In genomic region chr17:47821031-47821423, GRCh38 we compare ENCODE assay signal across 8 cellular contexts. TPM values are rescaled to one million over a fixed set of nuclear protein-coding genes. Genes with fewer than 3 reads are reported as not detected.
A peak's percentile ranks its signal among the peaks of the same experiment; 100 is the strongest.
DNase-seq lines count a peak whose midpoint lies in the region; ATAC-seq and TF ChIP-seq lines count a peak whose summit lies in the region.

No MANE protein-coding gene starts in this region.

- peaks cover 22% of the 10 kb centered on the region for H3K36me3 ChIP-seq in BJ (ENCODE audit: control insufficient read depth, insufficient read depth, low read length)
- H3K36me3 ChIP-seq in naive thymus-derived CD4-positive, alpha-beta T cell (ENCODE audit: control insufficient read depth in 2 of 3, insufficient read depth in 3 of 3, low read length in 3 of 3), result peaks cover 14 to 63% (median 27%) of the 10 kb centered on the region in 3 experiments

- peak overlapping the region; percentile 4 for H3K27ac ChIP-seq in cingulate gyrus (ENCODE audit: low read depth, low read length)
- peak overlapping the region; percentile 80 for H3K27ac ChIP-seq in naive thymus-derived CD4-positive, alpha-beta T cell (ENCODE audit: low read depth, low read length)

- no peaks in the 10 kb centered on the region for H3K9me3 Mint-ChIP-seq in naive thymus-derived CD4-positive, alpha-beta T cell

- TF ChIP-seq CTCF in BJ (IDR thresholded peaks at IDR 0.05; ENCODE audit: insufficient read depth, low read depth, low read length), result no peak

- H3K27me3 ChIP-seq in BJ (ENCODE audit: control insufficient read depth, insufficient read depth, low read length), result no peaks in the 10 kb centered on the region
- no peaks in the 10 kb centered on the region for H3K27me3 ChIP-seq in naive thymus-derived CD4-positive, alpha-beta T cell (ENCODE audit: control insufficient read depth in 2 of 2, insufficient read depth in 2 of 2, low read length in 2 of 2)

- H3K4me3 Mint-ChIP-seq in naive thymus-derived CD4-positive, alpha-beta T cell, result peak overlapping the region; percentile 96 to 99 (median 97)

- H3K4me1 Mint-ChIP-seq in naive thymus-derived CD4-positive, alpha-beta T cell, result peaks cover 7 to 30% (median 24%) of the 10 kb centered on the region in 7 donors

- intact Hi-C loops in naive thymus-derived CD4-positive, alpha-beta T cell (cut with micrococcal nuclease), result loop anchor here (1.0 to 5.0 kb wide), 5 partner anchors 10 to 754 kb away; partner anchors contain the start of genes LRRC46 (in 2 of the 2), MRPL10 (in 2 of the 2), PNPO (in 1 of the 2) and SP2 (in 1 of the 2)

- peak overlapping the region; percentile 86 to 96 (median 91) for H3K27ac Mint-ChIP-seq in naive thymus-derived CD4-positive, alpha-beta T cell

- no peak for DNase-seq in BJ (ENCODE audit: low read depth)
- no peak for DNase-seq in Jurkat, Clone E6-1 (ENCODE audit: low read depth, low spot score)
- DNase-seq in naive thymus-derived CD4-positive, alpha-beta T cell, result no peak
- no peak for DNase-seq in NOMO-1 (lab: John Stamatoyannopoulos, UW; ENCODE audit: unreplicated experiment in 2 of 2)
- no peak for DNase-seq in SIG-M5 (lab: John Stamatoyannopoulos, UW)
- no peak for DNase-seq in stimulated activated CD8-positive, alpha-beta memory T cell treated with anti-CD3 and anti-CD28 coated beads, Interleukin-4, amount 100 ng/mL, for 48 hours

- ATAC-seq in naive thymus-derived CD4-positive, alpha-beta T cell, result no peak
- no peak for ATAC-seq in GM21737 (IDR thresholded peaks at IDR 0.05; ENCODE audit: unreplicated experiment)

- no peaks in the 10 kb centered on the region for H3K27me3 Mint-ChIP-seq in naive thymus-derived CD4-positive, alpha-beta T cell

- POLR2A ChIA-PET in BJ (lab: Charles Lee), result no interaction called here
- POLR2A ChIA-PET in naive thymus-derived CD4-positive, alpha-beta T cell (lab: Charles Lee), result interaction anchor here (0.6 to 2.4 kb wide), 5 partner anchors 10 to 120 kb away, joined by 3 to 22 read pairs (median 9); partner anchors contain the start of genes LRRC46, MRPL10, PNPO and SP2

- H3K9me3 ChIP-seq in naive thymus-derived CD4-positive, alpha-beta T cell (ENCODE audit: control insufficient read depth in 2 of 3, low read length in 3 of 3), result no peaks in the 10 kb centered on the region

- CTCF ChIA-PET in BJ (lab: Yijun Ruan, JAX), result interaction anchor here (0.8 to 1.2 kb wide), 3 partner anchors 10 to 18 kb away, joined by 3 to 6 read pairs (median 4); partner anchors contain the start of genes LRRC46 and MRPL10
- CTCF ChIA-PET in naive thymus-derived CD4-positive, alpha-beta T cell (lab: Charles Lee), result interaction anchor here (1.2 to 1.6 kb wide), 3 partner anchors 20 to 72 kb away, joined by 3 to 5 read pairs (median 3); partner anchors contain the start of gene SCRN2

- peaks cover 5 to 23% of the 10 kb centered on the region in 2 donors for H3K4me1 ChIP-seq in naive thymus-derived CD4-positive, alpha-beta T cell (ENCODE audit: control insufficient read depth in 2 of 2, insufficient read depth in 2 of 2, low read length in 2 of 2)

- peaks cover 5 to 31% (median 14%) of the 10 kb centered on the region in 5 donors for H3K36me3 Mint-ChIP-seq in naive thymus-derived CD4-positive, alpha-beta T cell

- H3K4me3 ChIP-seq in BJ (ENCODE audit: low read depth, low read length), result peak overlapping the region; percentile 64
- peak overlapping the region; percentile 95 for H3K4me3 ChIP-seq in Jurkat, Clone E6-1 (ENCODE audit: low read length)
- peak overlapping the region; percentile 78 for H3K4me3 ChIP-seq in naive thymus-derived CD4-positive, alpha-beta T cell (ENCODE audit: low read length)

RNA-seq across cellular contexts. Expression of gene OSBPL7, which starts 0.6 kb away (rescaled TPM):
- 4.5 and 7.6 TPM in 2 replicates for polyA plus RNA-seq in BJ (2011; rRNA removed)
- 6.1 and 9.7 TPM in 2 replicates for polyA minus RNA-seq in BJ (2011; rRNA and poly(A)+ RNA removed)
- polyA plus RNA-seq in Jurkat, Clone E6-1 (2012; ENCODE audit: insufficient read depth, insufficient read length), result 19.5 TPM
- 10 to 100 TPM; 36.6 to 46.1 (median 41.4) TPM for total RNA-seq in naive thymus-derived CD4-positive, alpha-beta T cell
- polyA plus RNA-seq in naive thymus-derived CD4-positive, alpha-beta T cell, result 1 to 10 TPM; 4.0 to 6.3 TPM

RNA-seq across cellular contexts. Expression of gene MRPL10, which starts 10.3 kb away (rescaled TPM):
- 49.1 and 59.2 TPM in 2 replicates for polyA plus RNA-seq in BJ (2011; rRNA removed)
- polyA minus RNA-seq in BJ (2011; rRNA and poly(A)+ RNA removed), result 48.8 and 77.2 TPM in 2 replicates
- polyA plus RNA-seq in Jurkat, Clone E6-1 (2012; ENCODE audit: insufficient read depth, insufficient read length), result 32.1 TPM
- total RNA-seq in naive thymus-derived CD4-positive, alpha-beta T cell, result 10 to 100 TPM; 33.6 to 51.2 (median 35.7) TPM
- polyA plus RNA-seq in naive thymus-derived CD4-positive, alpha-beta T cell, result 10 to 100 TPM; 36.5 to 44.0 TPM

RNA-seq across cellular contexts. Expression of gene LRRC46, which starts 10.4 kb away (rescaled TPM):
- 0.58 and 0.80 TPM in 2 replicates for polyA plus RNA-seq in BJ (2011; rRNA removed)
- 0.52 and 0.87 TPM in 2 replicates for polyA minus RNA-seq in BJ (2011; rRNA and poly(A)+ RNA removed)
- 3.5 TPM for polyA plus RNA-seq in Jurkat, Clone E6-1 (2012; ENCODE audit: insufficient read depth, insufficient read length)
- 1 to 10 TPM in 2 of 5 experiments, under 1 TPM in 3; 0.20 to 1.7 (median 0.66) TPM for total RNA-seq in naive thymus-derived CD4-positive, alpha-beta T cell
- polyA plus RNA-seq in naive thymus-derived CD4-positive, alpha-beta T cell, result 1 to 10 TPM; 1.2 to 1.8 TPM

RNA-seq across cellular contexts. Expression of gene SCRN2, which starts 20.0 kb away (rescaled TPM):
- polyA plus RNA-seq in BJ (2011; rRNA removed), result 18.3 and 41.1 TPM in 2 replicates
- polyA minus RNA-seq in BJ (2011; rRNA and poly(A)+ RNA removed), result 9.4 and 17.3 TPM in 2 replicates
- 50.8 TPM for polyA plus RNA-seq in Jurkat, Clone E6-1 (2012; ENCODE audit: insufficient read depth, insufficient read length)
- total RNA-seq in naive thymus-derived CD4-positive, alpha-beta T cell, result 10 to 100 TPM; 33.4 to 55.9 (median 41.4) TPM
- 10 to 100 TPM; 27.5 to 34.8 TPM for polyA plus RNA-seq in naive thymus-derived CD4-positive, alpha-beta T cell

RNA-seq across cellular contexts. Expression of gene SP6, which starts 29.9 kb away (rescaled TPM):
- 0.05 and 0.07 TPM in 2 replicates for polyA plus RNA-seq in BJ (2011; rRNA removed)
- polyA minus RNA-seq in BJ (2011; rRNA and poly(A)+ RNA removed), result not detected in 2 replicates
- polyA plus RNA-seq in Jurkat, Clone E6-1 (2012; ENCODE audit: insufficient read depth, insufficient read length), result not detected
- total RNA-seq in naive thymus-derived CD4-positive, alpha-beta T cell, result under 1 TPM in 3 of 5 experiments, not detected in 2; 0.16 to 0.29 (median 0.22) TPM
- under 1 TPM in 1 of 2 donors, not detected in 1; 0.05 TPM for polyA plus RNA-seq in naive thymus-derived CD4-positive, alpha-beta T cell
